Comparison of ENCODE assay signal across 8 cellular contexts in the genomic region with DNA sequence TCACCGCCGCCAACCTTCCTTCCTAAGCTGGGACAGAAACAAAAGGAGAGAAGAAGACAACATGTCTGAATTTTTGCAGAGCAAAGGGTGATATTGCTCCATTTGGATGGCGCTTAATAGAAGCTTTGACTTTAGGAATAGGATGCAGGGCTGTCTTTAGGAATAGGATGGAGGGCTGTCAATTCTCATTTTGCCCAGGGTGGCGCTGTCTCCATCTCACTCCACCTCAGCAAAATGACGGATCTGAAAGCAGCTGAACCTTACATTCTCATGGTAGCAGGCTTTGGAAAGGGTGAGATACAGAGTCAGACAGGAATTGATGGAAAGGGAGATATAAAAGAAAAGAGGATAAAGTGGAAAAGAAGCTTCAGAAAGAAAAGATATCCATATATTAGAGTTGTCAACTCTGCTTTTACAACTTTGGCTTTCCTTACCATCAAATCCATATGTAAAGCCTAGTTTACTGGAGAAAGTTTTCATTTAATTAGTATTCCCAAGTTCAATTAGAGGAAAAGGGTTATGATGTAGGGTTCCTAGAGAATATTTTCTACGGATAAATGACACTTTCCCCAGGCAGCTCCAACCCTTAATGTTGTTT. TPM values are rescaled to one million over a fixed set of nuclear protein-coding genes. Genes with fewer than 3 reads are reported as not detected.
DNase-seq lines count a peak whose midpoint lies in the region; ATAC-seq and TF ChIP-seq lines count a peak whose summit lies in the region.

No MANE protein-coding gene starts in this region.

- H3K9me3 ChIP-seq in MG63 (no peaks in the 10 kb centered on the region), SK-N-SH (no peaks in the 10 kb centered on the region), body of pancreas (no peaks in the 10 kb centered on the region), iPS-20b (ENCODE audit: insufficient read depth, low read depth, low read length) (no peaks in the 10 kb centered on the region), smooth muscle cell (replicated peaks; ENCODE audit: low read depth) (no peaks in the 10 kb centered on the region)

- H4K20me1 ChIP-seq in SK-N-SH (ENCODE audit: insufficient read depth) = no peaks in the 10 kb centered on the region
- no peaks in the 10 kb centered on the region for H4K20me1 ChIP-seq in smooth muscle cell (ENCODE audit: low read depth)

- 0 out of 2 replicates have a peak overlapping the region, but pooled peaks have one; percentile 43 for H2AFZ ChIP-seq in SK-N-SH (ENCODE audit: low read depth)
- peak overlapping the region; percentile 76 for H2AFZ ChIP-seq in smooth muscle cell (ENCODE audit: low read depth)

- WGBS in SK-N-SH (ENCODE audit: low lambda C conversion rate) = 2% methylated on average over 6 of the region's 6 CpGs
- WGBS in body of pancreas, 2 donors = 9 to 10% methylated on average over 6 of the region's 6 CpGs
- 12% methylated on average over 6 of the region's 6 CpGs for WGBS in smooth muscle cell (ENCODE audit: low lambda C conversion rate)

- intact Hi-C loops in body of pancreas (cut with DNase I) = no loop called here

- peak; percentile 65 for TF ChIP-seq CTCF in HFF-Myc (IDR thresholded peaks at IDR 0.05; ENCODE audit: low read depth, low read length, missing control alignments)
- peak; percentile 84 for TF ChIP-seq CTCF in SK-N-SH (IDR thresholded peaks at IDR 0.05)
- peak in 6 of 7 experiments; percentile 34 to 60 (median 44) for TF ChIP-seq CTCF in body of pancreas (IDR thresholded peaks at IDR 0.05)
- TF ChIP-seq CTCF in smooth muscle cell (IDR thresholded peaks at IDR 0.05; ENCODE audit: borderline replicate concordance, insufficient read depth, poor library complexity, severe bottlenecking) = peak; percentile 54

- peak overlapping the region; percentile 11 to 85; a peak in 3 of 4 replicates for H3K27ac ChIP-seq in SK-N-SH (ENCODE audit: low read depth in 2 of 2, low read length in 1 of 2)
- no peak overlapping the region for H3K27ac ChIP-seq in body of pancreas
- no peak overlapping the region for H3K27ac ChIP-seq in iPS-20b (ENCODE audit: low read length)
- no peak overlapping the region for H3K27ac ChIP-seq in smooth muscle cell (ENCODE audit: low read depth)

- H3K9ac ChIP-seq in SK-N-SH = no peak overlapping the region; the same call in 1 of the 2 replicates
- peak overlapping the region; percentile 61; the same call in 1 of the 2 replicates for H3K9ac ChIP-seq in iPS-20b (ENCODE audit: low read depth, low read length)
- no peak overlapping the region for H3K9ac ChIP-seq in smooth muscle cell (ENCODE audit: low read depth)

- peak overlapping the region; percentile 42 for H3K4me3 ChIP-seq in HFF-Myc (replicated peaks; ENCODE audit: low read depth, low read length)
- H3K4me3 ChIP-seq in MG63 = peak overlapping the region; percentile 51
- H3K4me3 ChIP-seq in SK-N-SH (ENCODE audit: low read depth in 2 of 2, low read length in 1 of 2) = peak overlapping the region; percentile 68 to 78
- H3K4me3 ChIP-seq in body of pancreas = peak overlapping the region in 1 of 2 donors; percentile 65
- H3K4me3 ChIP-seq in iPS-20b (ENCODE audit: low read length) = peak overlapping the region; percentile 87
- H3K4me3 ChIP-seq in smooth muscle cell = peak overlapping the region; percentile 74

- 0 out of 2 replicates have a peak, but pooled peaks cover 4% of the 10 kb centered on the region for H3K9me2 ChIP-seq in SK-N-SH

- peaks cover 4 to 17% of the 10 kb centered on the region in 2 experiments; a peak in 3 of 4 replicates for H3K4me1 ChIP-seq in SK-N-SH (ENCODE audit: control insufficient read depth in 1 of 2, insufficient read depth in 2 of 2, low read depth in 1 of 2, low read length in 1 of 2)
- peaks cover 33% of the 10 kb centered on the region for H3K4me1 ChIP-seq in body of pancreas
- H3K4me1 ChIP-seq in iPS-20b (ENCODE audit: insufficient read depth, low read length) = no peaks in the 10 kb centered on the region; the same call in 1 of the 2 replicates
- peaks cover 3% of the 10 kb centered on the region for H3K4me1 ChIP-seq in smooth muscle cell (ENCODE audit: low read depth)

- peak; percentile 48 for ATAC-seq in body of pancreas

- H3K4me2 ChIP-seq in SK-N-SH (peak overlapping the region; percentile 85), smooth muscle cell (peak overlapping the region; percentile 84)

- POLR2A ChIA-PET in SK-N-SH (lab: Yijun Ruan, JAX) = interaction anchor here (1.3 to 1.8 kb wide), 3 partner anchors 10 to 251 kb away, joined by 3 to 8 read pairs (median 6); no protein-coding TSS in a partner anchor

- H3K36me3 ChIP-seq in MG63 (no peaks in the 10 kb centered on the region), SK-N-SH (replicated peaks in 1 of 2; ENCODE audit: control insufficient read depth in 1 of 2, insufficient read depth in 2 of 2, low read length in 1 of 2) (peaks cover 20 to 22% of the 10 kb centered on the region in 2 experiments), body of pancreas (replicated peaks in 1 of 2; ENCODE audit: insufficient read depth in 1 of 2, low read depth in 2 of 2) (no peaks in the 10 kb centered on the region), iPS-20b (ENCODE audit: insufficient read depth, low read depth, low read length) (peaks cover 24% of the 10 kb centered on the region), smooth muscle cell (ENCODE audit: low read depth) (no peaks in the 10 kb centered on the region)

- H3K79me2 ChIP-seq in SK-N-SH (ENCODE audit: insufficient read depth) (peaks cover 6% of the 10 kb centered on the region), smooth muscle cell (ENCODE audit: low read depth) (no peaks in the 10 kb centered on the region)

- TF ChIP-seq POLR2A in body of pancreas (IDR thresholded peaks at IDR 0.05) = no peak

- CTCF ChIA-PET in SK-N-SH (lab: Yijun Ruan, JAX) = interaction anchor here (0.5 to 12.5 kb wide), 47 partner anchors 12 to 1727 kb away, joined by 3 to 163 read pairs (median 5); partner anchors contain the start of genes ECHDC1, KIAA0408 and NCOA7

- H3K27me3 ChIP-seq in MG63 (no peaks in the 10 kb centered on the region), SK-N-SH (ENCODE audit: insufficient read depth) (no peaks in the 10 kb centered on the region), body of pancreas (peaks cover 0 to 31% of the 10 kb centered on the region in 2 donors), iPS-20b (ENCODE audit: insufficient read depth, low read length) (peaks cover 40% of the 10 kb centered on the region), smooth muscle cell (ENCODE audit: low read depth) (peaks cover 49% of the 10 kb centered on the region)

- 0 out of 2 replicates have a peak, but pooled peaks have one; percentile 23 for TF ChIP-seq RAD21 in SK-N-SH (IDR thresholded peaks at IDR 0.05; ENCODE audit: low read length)

- H3F3A ChIP-seq in SK-N-SH (replicated peaks; ENCODE audit: insufficient read depth) (peaks cover 16% of the 10 kb centered on the region), smooth muscle cell (ENCODE audit: low read depth) (peaks cover 6% of the 10 kb centered on the region)

- TF ChIP-seq EP300 in SK-N-SH (IDR thresholded peaks at IDR 0.05; ENCODE audit: borderline replicate concordance in 1 of 2, low read depth in 1 of 2, low read length in 1 of 2) = no peak

- peak; percentile 49 to 69 for DNase-seq in NCI-H2081 (lab: John Stamatoyannopoulos, UW)
- DNase-seq in NCI-H2081 treated with DMSO at 0.1 percent for 48 hours (lab: John Stamatoyannopoulos, UW) = no peak
- DNase-seq in HFF-Myc (ENCODE audit: extremely low read depth, low read depth) = no peak
- DNase-seq in MG63 = peak; percentile 54
- peak; percentile 71 for DNase-seq in SK-N-SH
- peak in 3 of 4 donors; percentile 12 to 39 (median 14) for DNase-seq in body of pancreas
- DNase-seq in smooth muscle cell (lab: John Stamatoyannopoulos, UW; ENCODE audit: unreplicated experiment) = no peak

TF ChIP-seq in SK-N-SH, 30 proteins besides CTCF, POLR2A, EP300 and RAD21:
- TF ChIP-seq POLR2AphosphoS5 (IDR thresholded peaks at IDR 0.05; ENCODE audit: low read depth, low read length) = no peak
- TF ChIP-seq, protein P1, sequence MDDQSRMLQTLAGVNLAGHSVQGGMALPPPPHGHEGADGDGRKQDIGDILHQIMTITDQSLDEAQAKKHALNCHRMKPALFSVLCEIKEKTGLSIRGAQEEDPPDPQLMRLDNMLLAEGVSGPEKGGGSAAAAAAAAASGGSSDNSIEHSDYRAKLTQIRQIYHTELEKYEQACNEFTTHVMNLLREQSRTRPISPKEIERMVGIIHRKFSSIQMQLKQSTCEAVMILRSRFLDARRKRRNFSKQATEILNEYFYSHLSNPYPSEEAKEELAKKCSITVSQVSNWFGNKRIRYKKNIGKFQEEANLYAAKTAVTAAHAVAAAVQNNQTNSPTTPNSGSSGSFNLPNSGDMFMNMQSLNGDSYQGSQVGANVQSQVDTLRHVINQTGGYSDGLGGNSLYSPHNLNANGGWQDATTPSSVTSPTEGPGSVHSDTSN (IDR thresholded peaks at IDR 0.05) = peak; percentile 73
- TF ChIP-seq TCF12 (IDR thresholded peaks at IDR 0.05) = no peak
- peak; percentile 83; the same call in 1 of the 2 replicates for TF ChIP-seq SIN3A (IDR thresholded peaks at IDR 0.05; ENCODE audit: borderline replicate concordance, low read depth, low read length)
- no peak for TF ChIP-seq IRF3 (IDR thresholded peaks at IDR 0.05; ENCODE audit: low read depth, low read length)
- TF ChIP-seq NFIC (IDR thresholded peaks at IDR 0.05; ENCODE audit: borderline replicate concordance) = no peak
- peak; percentile 76 for TF ChIP-seq MXI1 (IDR thresholded peaks at IDR 0.05; ENCODE audit: low read depth, low read length)
- peak; percentile 62; the same call in 1 of the 2 replicates for TF ChIP-seq YY1 (IDR thresholded peaks at IDR 0.05; ENCODE audit: low read depth)

RNA-seq across cellular contexts. Expression of gene KIAA0408, which starts 57.6 kb away (rescaled TPM):
- not detected in 2 replicates for total RNA-seq in MG63 (2014; rRNA removed; shearing (Covaris generic); ENCODE audit: low replicate concordance)
- polyA plus RNA-seq in SK-N-SH (2012; rRNA removed) (4.0 and 5.9 TPM in 2 replicates), smooth muscle cell (1.9 and 2.8 TPM in 2 replicates)
- 4.4 and 4.5 TPM in 2 replicates for polyA plus RNA-seq in SK-N-SH (2012; cell fraction: cytosol; rRNA removed)
- polyA plus RNA-seq in SK-N-SH (2012; cell fraction: nucleus; rRNA removed) = 9.3 and 20.8 TPM in 2 replicates
- total RNA-seq in body of pancreas (1 to 10 TPM; 1.3 TPM), smooth muscle cell (3.6 and 8.9 TPM in 2 replicates)

Comparison
In these comparisons a context has a peak if more than half of its experiments do, and no peak if none do; other contexts are left out.
1. DNase-seq: peak in NCI-H2081 (2 of 2), MG63 (single experiment), SK-N-SH (single experiment) and body of pancreas (3 of 4); none in NCI-H2081 treated with DMSO at 0.1 percent for 48 hours (single experiment), HFF-Myc (single experiment) and smooth muscle cell (single experiment).
2. H3K27ac ChIP-seq: peak in SK-N-SH (2 of 2); none in body of pancreas (0 of 4), iPS-20b (single experiment) and smooth muscle cell (single experiment).
3. Peak in every context shown above with its lines, with median percentiles within 50 percentile points of each other: CTCF ChIP-seq.